In the genomic region with DNA sequence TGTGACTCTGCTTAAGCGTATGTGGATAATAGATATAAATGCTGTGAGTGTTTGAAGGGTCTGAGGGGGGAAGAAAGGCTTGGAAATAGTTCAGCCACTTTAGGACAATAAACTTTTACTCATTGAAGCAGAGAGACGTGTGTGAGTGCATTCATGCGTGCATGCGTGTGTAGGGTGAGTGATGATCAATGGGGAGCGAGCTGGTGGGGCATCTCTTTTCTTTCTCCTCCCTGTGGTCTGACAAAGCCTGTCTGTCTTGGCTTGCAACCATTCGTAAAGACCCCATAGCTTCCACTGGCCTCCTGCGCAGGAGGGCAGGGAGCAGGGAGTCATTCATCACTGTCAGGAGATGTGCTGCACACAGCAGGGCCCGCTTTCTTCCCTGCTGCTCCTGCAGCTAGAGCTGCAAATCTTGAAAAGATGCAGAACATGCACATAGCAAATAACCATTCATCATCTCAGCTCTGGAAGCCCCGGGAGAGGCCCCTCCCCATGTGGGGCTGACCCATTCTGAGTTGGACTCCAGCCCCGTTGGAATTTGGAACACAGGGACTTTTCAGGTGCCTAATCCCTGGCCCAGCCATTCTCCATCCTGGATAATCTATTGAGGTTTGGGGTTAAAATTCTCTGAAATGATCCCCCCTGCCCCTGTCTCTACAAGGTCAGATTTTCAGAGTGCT, we compare ENCODE assay signal across 17 cellular contexts.
DNase-seq lines count a peak whose midpoint lies in the region; ATAC-seq and TF ChIP-seq lines count a peak whose summit lies in the region.
"Had no signal": no experiment of that assay in that cellular context is flagged by ENCODE, and none has a peak within 500 bp of the region (broad histone marks: within the 10 kb centered on the region; RNA-seq: fewer than 3 reads in every experiment).

No MANE protein-coding gene starts in this region.

- H3K27ac ChIP-seq in ectodermal cell (ENCODE audit: insufficient read depth, low read depth, low read length, poor library complexity, severe bottlenecking), result peak overlapping the region; percentile 61
- H3K27ac ChIP-seq: thoracic aorta had no signal

- intact Hi-C loops in posterior vena cava (cut with DNase I), result no loop called here

- H3K36me3 Mint-ChIP-seq in progenitor cell of endocrine pancreas (ENCODE audit: insufficient read depth), result peaks cover 2% of the 10 kb centered on the region
- H3K36me3 Mint-ChIP-seq: memory B cell had no signal

- TF ChIP-seq CTCF in progenitor cell of endocrine pancreas (IDR thresholded peaks at IDR 0.05; ENCODE audit: unreplicated experiment) (no peak), omental fat pad (IDR thresholded peaks at IDR 0.05) (no peak)

- H3K27ac Mint-ChIP-seq in progenitor cell of endocrine pancreas, result peak overlapping the region; percentile 19
- H3K27ac Mint-ChIP-seq: memory B cell had no signal

- POLR2A ChIA-PET in HEK293T (lab: Yijun Ruan, JAX), result no interaction called here

- no peak overlapping the region for H3K4me3 ChIP-seq in ectodermal cell (ENCODE audit: insufficient read depth, low read depth, low read length)
- H3K4me3 ChIP-seq: MG63, thoracic aorta had no signal

- H3K4me1 ChIP-seq in ectodermal cell (ENCODE audit: control insufficient read depth, insufficient read depth, low read length), result peaks cover 61% of the 10 kb centered on the region

- H3K9me3 Mint-ChIP-seq in progenitor cell of endocrine pancreas (ENCODE audit: low read depth), result no peaks in the 10 kb centered on the region
- H3K9me3 Mint-ChIP-seq: memory B cell had no signal

- H3K4me1 Mint-ChIP-seq in progenitor cell of endocrine pancreas (ENCODE audit: low read depth), result peaks cover 3% of the 10 kb centered on the region
- H3K4me1 Mint-ChIP-seq: memory B cell had no signal

- no peak for DNase-seq in HEK293T (ENCODE audit: extremely low spot score)
- DNase-seq in progenitor cell of endocrine pancreas (ENCODE audit: low spot score, unreplicated experiment), result no peak
- DNase-seq in activated CD4-positive, CD25-positive, alpha-beta regulatory T cell (lab: John Stamatoyannopoulos, UW), result no peak
- DNase-seq in omental fat pad (ENCODE audit: low spot score), result no peak
- no peak for DNase-seq in posterior vena cava (ENCODE audit: low spot score)
- DNase-seq: activated CD4-positive, alpha-beta T cell treated with anti-CD3 and anti-CD28 coated beads, Interleukin-2, amount 50 U/mL, for 48 hours; DMS53; MG63; NCI-H2029 treated with DMSO at 0.1 percent for 48 hours; nucleus accumbens; SHP77; stimulated activated CD4-positive, alpha-beta T cell treated with anti-CD3 and anti-CD28 coated beads, Interleukin-4, amount 100 ng/mL, for 1 hour had no signal

- CTCF ChIA-PET in HEK293T (lab: Yijun Ruan, JAX), result interaction anchor here (0.5 kb wide), 1 partner anchor 620 kb away, joined by 3 read pairs; no protein-coding TSS in a partner anchor

- WGBS in ectodermal cell, 2 experiments, result 23 to 44% methylated on average over 10 of the region's 10 CpGs

- H3K9me3 ChIP-seq in ectodermal cell (ENCODE audit: control insufficient read depth, low read length), result no peaks in the 10 kb centered on the region
- H3K9me3 ChIP-seq: MG63, thoracic aorta had no signal

- ATAC-seq in omental fat pad (ENCODE audit: low FRiP score), result no peak
- ATAC-seq in HG03342 (IDR thresholded peaks at IDR 0.05; ENCODE audit: unreplicated experiment), result no peak

- no peaks in the 10 kb centered on the region for H3K36me3 ChIP-seq in ectodermal cell (ENCODE audit: control insufficient read depth, insufficient read depth, low read length)
- H3K36me3 ChIP-seq: thoracic aorta had no signal

- no peaks in the 10 kb centered on the region for H3K27me3 Mint-ChIP-seq in progenitor cell of endocrine pancreas

- no peak overlapping the region for H3K4me3 Mint-ChIP-seq in progenitor cell of endocrine pancreas (ENCODE audit: low read depth)
- H3K4me3 Mint-ChIP-seq: memory B cell had no signal

- H3K27me3 ChIP-seq in ectodermal cell (ENCODE audit: control insufficient read depth, insufficient read depth, low read length, poor library complexity, severe bottlenecking), result no peaks in the 10 kb centered on the region
- H3K27me3 ChIP-seq: MG63 had no signal

TF ChIP-seq in HEK293T, 16 proteins besides CTCF, POLR2A, EP300 and RAD21:
- no peak for TF ChIP-seq BHLHE40 (IDR thresholded peaks at IDR 0.05; ENCODE audit: borderline replicate concordance)
- TF ChIP-seq, protein P1, sequence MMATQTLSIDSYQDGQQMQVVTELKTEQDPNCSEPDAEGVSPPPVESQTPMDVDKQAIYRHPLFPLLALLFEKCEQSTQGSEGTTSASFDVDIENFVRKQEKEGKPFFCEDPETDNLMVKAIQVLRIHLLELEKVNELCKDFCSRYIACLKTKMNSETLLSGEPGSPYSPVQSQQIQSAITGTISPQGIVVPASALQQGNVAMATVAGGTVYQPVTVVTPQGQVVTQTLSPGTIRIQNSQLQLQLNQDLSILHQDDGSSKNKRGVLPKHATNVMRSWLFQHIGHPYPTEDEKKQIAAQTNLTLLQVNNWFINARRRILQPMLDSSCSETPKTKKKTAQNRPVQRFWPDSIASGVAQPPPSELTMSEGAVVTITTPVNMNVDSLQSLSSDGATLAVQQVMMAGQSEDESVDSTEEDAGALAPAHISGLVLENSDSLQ (IDR thresholded peaks at IDR 0.05), result peak; percentile 87

TF ChIP-seq in PFSK-1, 5 proteins besides CTCF, POLR2A, EP300 and RAD21:
- TF ChIP-seq POLR2AphosphoS5 (IDR thresholded peaks at IDR 0.05; ENCODE audit: low read depth, low read length) (no peak), FOXP2 (optimal IDR thresholded peaks at IDR 0.05; ENCODE audit: borderline replicate concordance, extremely low read depth, extremely low read length, insufficient read depth) (peak; percentile 24), SIN3A (IDR thresholded peaks at IDR 0.05; ENCODE audit: borderline replicate concordance, insufficient read depth, low read length) (no peak), TAF1 (IDR thresholded peaks at IDR 0.05; ENCODE audit: borderline replicate concordance, insufficient read depth, low read length) (peak; percentile 21; the same call in 1 of the 2 replicates)
